ENCODE assay signal across 7 cellular contexts in genomic region chr22:46035380-46035741, GRCh38. TPM values are rescaled to one million over a fixed set of nuclear protein-coding genes. Genes with fewer than 3 reads are reported as not detected.
DNase-seq lines count a peak whose midpoint lies in the region; ATAC-seq and TF ChIP-seq lines count a peak whose summit lies in the region.

No MANE protein-coding gene starts in this region.

- TF ChIP-seq POLR2A in spleen (IDR thresholded peaks at IDR 0.05): no peak

- POLR2A ChIA-PET in activated CD8-positive, alpha-beta T cell treated with anti-CD3 and anti-CD28 coated beads, Interleukin-2, amount 10 ng/mL, durations not matched to agents 7 days and 5 days (lab: Charles Lee): interaction anchor here (1.2 to 4.2 kb wide), 4 partner anchors 18 to 29 kb away, joined by 4 to 45 read pairs (median 19); no protein-coding TSS in a partner anchor

- peak overlapping the region; percentile 80 for H3K27ac Mint-ChIP-seq in HFFc6
- H3K27ac Mint-ChIP-seq in activated CD8-positive, alpha-beta T cell treated with anti-CD3 and anti-CD28 coated beads, Interleukin-2, amount 10 ng/mL, durations not matched to agents 7 days and 5 days: peak overlapping the region; percentile 78

- in situ Hi-C loops in KBM-7 (cut with MboI; ENCODE audit: low pct_unique_long_range_greater_than_20kb, low sequenced_read_pairs) (no loop called here), GM13976 (cut with MboI; ENCODE audit: low sequenced_read_pairs, unreplicated experiment) (no loop called here)

- no peak for TF ChIP-seq CTCF in HFFc6 (IDR thresholded peaks at IDR 0.05)
- peak in 1 of 11 experiments; percentile 8 for TF ChIP-seq CTCF in spleen (IDR thresholded peaks at IDR 0.05 in 8 of 11, conservative IDR thresholded peaks at IDR 0.05 in 3 of 11)
- no peak for TF ChIP-seq CTCF in GM13976 (IDR thresholded peaks at IDR 0.05; ENCODE audit: borderline replicate concordance, control extremely low read depth, extremely low read depth, insufficient read depth, missing control alignments)

- H3K4me3 ChIP-seq in iPS DF 6.9 (ENCODE audit: low read length): peak overlapping the region; percentile 61; the same call in 1 of the 2 replicates
- peak overlapping the region in 5 of 8 donors; percentile 20 to 80 (median 61) for H3K4me3 ChIP-seq in spleen

- WGBS in iPS DF 6.9 (ENCODE audit: insufficient coverage, insufficient read length): no CpG with 5 or more reads among the region's 16 CpGs
- 2 to 7% (median 4%) methylated on average over 7 to 16 of the region's 16 CpGs for WGBS in spleen, 5 donors

- H3K27me3 ChIP-seq in iPS DF 6.9 (ENCODE audit: control insufficient read depth, insufficient read depth, low read length) (no peaks in the 10 kb centered on the region), spleen (replicated peaks in 1 of 7) (no peaks in the 10 kb centered on the region)

- intact Hi-C loops in spleen (cut with DNase I; ENCODE audit: low total_unique reads): no loop called here

- H3K27ac ChIP-seq in iPS DF 6.9 (ENCODE audit: low read length) (no peak overlapping the region), spleen (peak overlapping the region; percentile 51 to 99 (median 98))

- peaks cover 2% of the 10 kb centered on the region for H3K4me1 ChIP-seq in iPS DF 6.9 (ENCODE audit: control insufficient read depth, insufficient read depth, low read length)
- peaks cover 9 to 63% (median 39%) of the 10 kb centered on the region in 6 donors for H3K4me1 ChIP-seq in spleen

- H3K9me3 ChIP-seq in iPS DF 6.9 (ENCODE audit: control insufficient read depth, insufficient read depth, low read length): no peaks in the 10 kb centered on the region
- no peaks in the 10 kb centered on the region for H3K9me3 ChIP-seq in spleen

- CTCF ChIA-PET in activated CD8-positive, alpha-beta T cell treated with anti-CD3 and anti-CD28 coated beads, Interleukin-2, amount 10 ng/mL, durations not matched to agents 7 days and 5 days (lab: Charles Lee): interaction anchor here (0.8 to 6.3 kb wide), 6 partner anchors 17 to 80 kb away, joined by 3 to 129 read pairs (median 12); no protein-coding TSS in a partner anchor

- H3K27me3 Mint-ChIP-seq in HFFc6 (ENCODE audit: insufficient read depth): peaks cover 2% of the 10 kb centered on the region; the same call in 1 of the 2 replicates
- H3K27me3 Mint-ChIP-seq in activated CD8-positive, alpha-beta T cell treated with anti-CD3 and anti-CD28 coated beads, Interleukin-2, amount 10 ng/mL, durations not matched to agents 7 days and 5 days (ENCODE audit: low read depth): no peaks in the 10 kb centered on the region

- ATAC-seq in activated CD8-positive, alpha-beta T cell treated with anti-CD3 and anti-CD28 coated beads, Interleukin-2, amount 10 ng/mL, durations not matched to agents 7 days and 5 days: no peak

- H3K36me3 Mint-ChIP-seq in HFFc6 (ENCODE audit: low read depth): no peaks in the 10 kb centered on the region
- H3K36me3 Mint-ChIP-seq in activated CD8-positive, alpha-beta T cell treated with anti-CD3 and anti-CD28 coated beads, Interleukin-2, amount 10 ng/mL, durations not matched to agents 7 days and 5 days (ENCODE audit: low read depth): no peaks in the 10 kb centered on the region

- H3K36me3 ChIP-seq in iPS DF 6.9 (ENCODE audit: control insufficient read depth, insufficient read depth, low read length) (no peaks in the 10 kb centered on the region), spleen (no peaks in the 10 kb centered on the region)

- peaks cover 28% of the 10 kb centered on the region for H3K4me1 Mint-ChIP-seq in HFFc6 (ENCODE audit: low read depth)
- peaks cover 21% of the 10 kb centered on the region for H3K4me1 Mint-ChIP-seq in activated CD8-positive, alpha-beta T cell treated with anti-CD3 and anti-CD28 coated beads, Interleukin-2, amount 10 ng/mL, durations not matched to agents 7 days and 5 days (ENCODE audit: low read depth)

- peak overlapping the region; percentile 87 for H3K4me3 Mint-ChIP-seq in HFFc6
- H3K4me3 Mint-ChIP-seq in activated CD8-positive, alpha-beta T cell treated with anti-CD3 and anti-CD28 coated beads, Interleukin-2, amount 10 ng/mL, durations not matched to agents 7 days and 5 days: peak overlapping the region; percentile 77

- no peak for DNase-seq in HFFc6
- DNase-seq in activated CD8-positive, alpha-beta T cell treated with anti-CD3 and anti-CD28 coated beads, Interleukin-2, amount 10 ng/mL, durations not matched to agents 7 days and 5 days: no peak
- no peak for DNase-seq in iPS DF 6.9 (ENCODE audit: low read depth, low spot score)
- DNase-seq in spleen: no peak
- DNase-seq in Ammon's horn (ENCODE audit: low spot score): no peak
- DNase-seq in KBM-7: no peak
- DNase-seq in GM13976 (ENCODE audit: low spot score): no peak

- H3K9me3 Mint-ChIP-seq in HFFc6: no peaks in the 10 kb centered on the region
- H3K9me3 Mint-ChIP-seq in activated CD8-positive, alpha-beta T cell treated with anti-CD3 and anti-CD28 coated beads, Interleukin-2, amount 10 ng/mL, durations not matched to agents 7 days and 5 days (ENCODE audit: insufficient read depth): no peaks in the 10 kb centered on the region

RNA-seq across cellular contexts. Expression of gene WNT7B, which starts 58.4 kb away (rescaled TPM):
- total RNA-seq in HFFc6 (2021; fragmentation: NEBNext Ultra II Directional; extraction: Animal tissue kit (Norgen Biotek cat#: 25700)): under 1 TPM in 5 of 6 experiments, not detected in 1; 0.07 to 0.14 (median 0.09) TPM
- total RNA-seq in activated CD8-positive, alpha-beta T cell treated with anti-CD3 and anti-CD28 coated beads, Interleukin-2, amount 10 ng/mL, durations not matched to agents 7 days and 5 days: not detected
- total RNA-seq in spleen: not detected
- polyA plus RNA-seq in spleen: not detected
